In the genomic region with DNA sequence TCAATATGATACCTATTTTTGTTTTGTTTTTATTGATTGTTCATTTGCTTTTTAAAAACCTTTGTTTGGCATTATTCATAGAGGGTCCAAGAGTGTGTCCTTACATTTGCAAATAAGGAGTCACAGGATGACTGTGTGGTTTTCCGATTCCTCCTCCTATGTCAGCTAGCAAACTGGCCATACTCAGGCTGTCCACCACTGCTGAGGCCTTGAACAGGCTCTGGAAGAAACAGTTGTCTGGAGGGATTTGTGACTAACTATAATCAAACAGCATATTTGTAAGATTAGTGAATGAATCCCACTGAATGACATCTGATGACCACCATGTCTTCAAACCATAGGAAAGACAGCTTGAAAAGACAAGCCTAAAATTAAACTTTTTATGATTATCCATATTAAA, we compare ENCODE assay signal across 21 cellular contexts.
"Had no signal": no experiment of that assay in that cellular context is flagged by ENCODE, and none has a peak within 500 bp of the region (broad histone marks: within the 10 kb centered on the region; RNA-seq: fewer than 3 reads in every experiment).

No MANE protein-coding gene starts in this region.

- H3K9me3 ChIP-seq: SK-N-SH had no signal

- H3K9me2 ChIP-seq: SK-N-SH had no signal

- FAIRE-seq: HTR-8/SVneo had no signal

- H3K9ac ChIP-seq: SK-N-SH had no signal

- H3K4me2 ChIP-seq: SK-N-SH had no signal

- DNase-seq: KBM-7, NCI-H1092 treated with DMSO at 0.1 percent for 48 hours, NCI-H1436, NCI-H187, NCI-H2029, NCI-H2081 treated with DMSO at 0.1 percent for 48 hours, NCI-H2171, NCI-H226, NCI-H446, NCI-H510A, NCI-H524 treated with DMSO at 0.1 percent for 48 hours, NCI-H69, NCI-H774, SHP77, SK-N-SH, SW 1271, T-cell had no signal

- ATAC-seq: Panc1, T-cell had no signal

- H3K27ac ChIP-seq: HL-60, RWPE1 had no signal
